ENCODE assay signal across 8 cellular contexts in genomic region chr7:2979276-2979675, GRCh38.
DNase-seq lines count a peak whose midpoint lies in the region; ATAC-seq and TF ChIP-seq lines count a peak whose summit lies in the region.

No MANE protein-coding gene starts in this region.

- H3K23me2 ChIP-seq in H9 (ENCODE audit: insufficient read length, low read depth, low read length, poor library complexity, severe bottlenecking) = no peaks in the 10 kb centered on the region

- no peak overlapping the region for H2BK12ac ChIP-seq in H9 (ENCODE audit: insufficient read length, low read depth, low read length)

- H3K27ac Mint-ChIP-seq in WTC11 = no peak overlapping the region
- H3K27ac Mint-ChIP-seq in H9 = peak overlapping the region in 1 of 3 experiments; percentile 81; a peak in 2 of 7 replicates

- CTCF ChIA-PET in WTC11 (lab: Charles Lee) = interaction anchor here (1.2 kb wide), 1 partner anchor 57 kb away, joined by 4 read pairs; no protein-coding TSS in a partner anchor

- peaks cover 5% of the 10 kb centered on the region for H3K27me3 ChIP-seq in mucosa of stomach (ENCODE audit: control insufficient read depth, insufficient read depth, low read length)
- H3K27me3 ChIP-seq in H9 (ENCODE audit: insufficient read depth, low read length) = no peaks in the 10 kb centered on the region

- H3K36me3 Mint-ChIP-seq in WTC11 = peaks cover 5% of the 10 kb centered on the region; the same call in 1 of the 2 replicates
- H3K36me3 Mint-ChIP-seq in H9 (ENCODE audit: insufficient read depth in 1 of 3, low read depth in 3 of 3) = no peaks in the 10 kb centered on the region; a peak in 1 of 7 replicates

- H3K18ac ChIP-seq in H9 (ENCODE audit: insufficient read length, low read depth, low read length) = no peak overlapping the region

- no peak overlapping the region for H3K4ac ChIP-seq in H9 (ENCODE audit: low read depth, low read length)

- peaks cover 3% of the 10 kb centered on the region; the same call in 1 of the 2 replicates for H3K9me3 Mint-ChIP-seq in WTC11
- H3K9me3 Mint-ChIP-seq in H9 = no peaks in the 10 kb centered on the region

- H4K5ac ChIP-seq in H9 (ENCODE audit: insufficient read length, low read depth, low read length) = no peak overlapping the region

- H3K9me3 ChIP-seq in mucosa of stomach (ENCODE audit: control insufficient read depth, low read length) (no peaks in the 10 kb centered on the region), H9 (ENCODE audit: control insufficient read depth, low read depth, low read length) (no peaks in the 10 kb centered on the region)

- no peak overlapping the region for H3K56ac ChIP-seq in H9 (ENCODE audit: insufficient read length, low read depth, low read length)

- H3K14ac ChIP-seq in H9 (ENCODE audit: insufficient read depth, low read length) = no peak overlapping the region

- H3K4me3 ChIP-seq in GM12865 (ENCODE audit: low read depth, low read length) (peak overlapping the region; percentile 38), mucosa of stomach (ENCODE audit: low read length) (no peak overlapping the region)

- WGBS in H9 (ENCODE audit: extremely low coverage, insufficient read length, low lambda C conversion rate) = no CpG with 5 or more reads among the region's 12 CpGs

- no peak overlapping the region for H3K27ac ChIP-seq in H9 (ENCODE audit: insufficient read length, low read depth, low read length)

- no peak overlapping the region for H3K4me2 ChIP-seq in H9 (ENCODE audit: insufficient read depth, insufficient read length, low read length)

- H3K4me3 Mint-ChIP-seq in WTC11 (peak overlapping the region; percentile 49), H9 (peak overlapping the region in 1 of 2 experiments; percentile 67; a peak in 3 of 5 replicates)

- H3K4me1 Mint-ChIP-seq in WTC11 (peaks cover 24% of the 10 kb centered on the region), H9 (peaks cover 18 to 21% of the 10 kb centered on the region in 2 experiments)

- peaks cover 18% of the 10 kb centered on the region for H3K4me1 ChIP-seq in mucosa of stomach (ENCODE audit: control insufficient read depth, insufficient read depth, low read length)
- H3K4me1 ChIP-seq in H9 (ENCODE audit: insufficient read depth, low read length) = no peaks in the 10 kb centered on the region; the same call in 1 of the 2 replicates

- H3K36me3 ChIP-seq in mucosa of stomach (ENCODE audit: control insufficient read depth, insufficient read depth, low read length) = no peaks in the 10 kb centered on the region

- no peaks in the 10 kb centered on the region for H3K79me2 ChIP-seq in H9 (ENCODE audit: insufficient read depth, low read length)

- ATAC-seq in GM21447 (IDR thresholded peaks at IDR 0.05; ENCODE audit: unreplicated experiment) = peak; percentile 34
- ATAC-seq in WTC11 = no peak
- ATAC-seq in HG03108 (IDR thresholded peaks at IDR 0.05; ENCODE audit: unreplicated experiment) = no peak

- no peak overlapping the region for H2BK120ac ChIP-seq in H9 (ENCODE audit: low read depth, low read length, poor library complexity, severe bottlenecking)

- no peak overlapping the region for H2AFZ ChIP-seq in H9 (ENCODE audit: low read length)

- POLR2A ChIA-PET in WTC11 (lab: Charles Lee) = no interaction called here

- H3K27me3 Mint-ChIP-seq in WTC11 (ENCODE audit: low read depth) (no peaks in the 10 kb centered on the region), H9 (ENCODE audit: low read depth) (peaks cover 1% of the 10 kb centered on the region; the same call in 1 of the 2 replicates)

- no peak overlapping the region for H2AK5ac ChIP-seq in H9 (ENCODE audit: insufficient read length, low read length)

- H4K8ac ChIP-seq in H9 (replicated peaks; ENCODE audit: insufficient read length, low read depth, low read length) = no peak overlapping the region

- H3K9ac ChIP-seq in mucosa of stomach (ENCODE audit: low read length) = peak overlapping the region; percentile 55
- no peak overlapping the region for H3K9ac ChIP-seq in H9 (ENCODE audit: extremely low read depth, insufficient read length, low read length)

- H2BK20ac ChIP-seq in H9 (ENCODE audit: low read depth, low read length, poor library complexity, severe bottlenecking) = no peak overlapping the region

- no peak overlapping the region for H4K91ac ChIP-seq in H9 (ENCODE audit: insufficient read length, low read depth, low read length)

- DNase-seq in GM12865 (ENCODE audit: low read depth) (peak; percentile 44), WTC11 (ENCODE audit: low spot score) (no peak), GOT3 (lab: John Stamatoyannopoulos, UW) (no peak), NCI-H510A treated with DMSO at 0.1 percent for 48 hours (lab: John Stamatoyannopoulos, UW) (no peak), H9 (no peak)

- H4K20me1 ChIP-seq in H9 (ENCODE audit: control insufficient read depth, insufficient read depth, insufficient read length) = no peaks in the 10 kb centered on the region

- H3K79me1 ChIP-seq in H9 (ENCODE audit: insufficient read depth, low read depth, low read length, poor library complexity, severe bottlenecking) = no peaks in the 10 kb centered on the region

- TF ChIP-seq CTCF in GM12865 (IDR thresholded peaks at IDR 0.05; ENCODE audit: insufficient read depth, low read depth, low read length, missing control alignments) (peak; percentile 11), WTC11 (IDR thresholded peaks at IDR 0.05) (no peak), H9 (conservative IDR thresholded peaks at IDR 0.05) (no peak)

- H2BK5ac ChIP-seq in H9 (ENCODE audit: insufficient read length, low read length) = no peak overlapping the region

- no peak overlapping the region for H2BK15ac ChIP-seq in H9 (ENCODE audit: low read depth, low read length)

- H3T11ph ChIP-seq in H9 (ENCODE audit: low read length) = no peak overlapping the region

- no peak overlapping the region for H3K23ac ChIP-seq in H9 (ENCODE audit: insufficient read length, low read depth, low read length)

TF ChIP-seq in WTC11, 78 proteins besides CTCF, POLR2A, EP300 and RAD21:
- TF ChIP-seq TEAD4 (CRISPR knock-in tag; IDR thresholded peaks at IDR 0.05) (no peak), GRHL2 (CRISPR knock-in tag; IDR thresholded peaks at IDR 0.05; ENCODE audit: insufficient replicate concordance, severe bottlenecking) (no peak), NR1H2 (CRISPR knock-in tag; IDR thresholded peaks at IDR 0.05) (no peak), NR3C1 (CRISPR knock-in tag; conservative IDR thresholded peaks at IDR 0.05; ENCODE audit: low read depth) (no peak), ZNF219 (CRISPR knock-in tag; IDR thresholded peaks at IDR 0.05; ENCODE audit: borderline replicate concordance) (no peak), ATF3 (CRISPR knock-in tag; conservative IDR thresholded peaks at IDR 0.05) (no peak), ELF4 (CRISPR knock-in tag; IDR thresholded peaks at IDR 0.05; ENCODE audit: low read depth) (no peak), KAT7 (CRISPR knock-in tag; IDR thresholded peaks at IDR 0.05; ENCODE audit: borderline replicate concordance) (no peak), ZNF671 (CRISPR knock-in tag; IDR thresholded peaks at IDR 0.05) (no peak), CREB1 (CRISPR knock-in tag; IDR thresholded peaks at IDR 0.05) (no peak)
